1 cellular context compared by ENCODE assay signal in genomic region chr6:36432151-36432633, GRCh38.
TF ChIP-seq lines count a peak whose summit lies in the region.

No MANE protein-coding gene starts in this region.

TF ChIP-seq in GM12878, 131 proteins besides CTCF, POLR2A, EP300 and RAD21 (continued from another document):
- TF ChIP-seq RELB (IDR thresholded peaks at IDR 0.05; ENCODE audit: low read depth) = peak; percentile 88
- TF ChIP-seq BACH1 (IDR thresholded peaks at IDR 0.05; ENCODE audit: borderline replicate concordance) = no peak
